Comparison of ENCODE assay signal across 9 cellular contexts in genomic region chr13:51832471-51833152, GRCh38. TPM values are rescaled to one million over a fixed set of nuclear protein-coding genes. Genes with fewer than 3 reads are reported as not detected.
DNase-seq lines count a peak whose midpoint lies in the region; ATAC-seq and TF ChIP-seq lines count a peak whose summit lies in the region.
"Had no signal": no experiment of that assay in that cellular context is flagged by ENCODE, and none has a peak within 500 bp of the region (broad histone marks: within the 10 kb centered on the region; RNA-seq: fewer than 3 reads in every experiment).

No MANE protein-coding gene starts in this region.

- H3K4me1 Mint-ChIP-seq in neural progenitor cell, result peaks cover 9% of the 10 kb centered on the region

- H3K79me2 ChIP-seq in neural progenitor cell (ENCODE audit: low read depth), result no peaks in the 10 kb centered on the region

- H3K36me3 ChIP-seq in neural progenitor cell, result no peaks in the 10 kb centered on the region

- DNase-seq in EL, result peak; percentile 28
- peak; percentile 64 for DNase-seq in Jurkat, Clone E6-1 (ENCODE audit: low read depth, low spot score)
- peak; percentile 29 for DNase-seq in UCSD-AML1 (lab: John Stamatoyannopoulos, UW; ENCODE audit: unreplicated experiment)
- DNase-seq in epithelial cell of esophagus (ENCODE audit: low read depth), result peak; percentile 41
- peak; percentile 48 for DNase-seq in neural progenitor cell (ENCODE audit: low spot score)
- DNase-seq in lower leg skin (ENCODE audit: low spot score in 2 of 2), result no peak
- no peak for DNase-seq in NCI-H2227 treated with DMSO at 0.1 percent for 48 hours (lab: John Stamatoyannopoulos, UW)

- H3K9ac ChIP-seq in neural progenitor cell, result no peak overlapping the region

- H3K4me1 ChIP-seq in neural progenitor cell, result peaks cover 3% of the 10 kb centered on the region

- no peak overlapping the region for H3K4me2 ChIP-seq in neural progenitor cell

- H3K27ac ChIP-seq in neural progenitor cell, result no peak overlapping the region

- peak overlapping the region; percentile 28 for H2AFZ ChIP-seq in neural progenitor cell (replicated peaks)

- no peaks in the 10 kb centered on the region for H3K9me3 Mint-ChIP-seq in neural progenitor cell

- no peak overlapping the region for H3K4me3 Mint-ChIP-seq in neural progenitor cell

- no peaks in the 10 kb centered on the region for H3K36me3 Mint-ChIP-seq in neural progenitor cell

- 72% methylated on average over 6 of the region's 6 CpGs for WGBS in lower leg skin, 2 donors

- ATAC-seq in GM21367 (IDR thresholded peaks at IDR 0.05; ENCODE audit: unreplicated experiment), result peak; percentile 68

- H3F3A ChIP-seq in neural progenitor cell (ENCODE audit: low read depth), result no peaks in the 10 kb centered on the region

- no peaks in the 10 kb centered on the region for H4K20me1 ChIP-seq in neural progenitor cell (ENCODE audit: low read depth)

- no peak for TF ChIP-seq POLR2A in lower leg skin (IDR thresholded peaks at IDR 0.05)

- H3K4me3 ChIP-seq in Jurkat, Clone E6-1 (ENCODE audit: low read length), result no peak overlapping the region
- H3K4me3 ChIP-seq in epithelial cell of esophagus (ENCODE audit: low read length) (no peak overlapping the region), neural progenitor cell (no peak overlapping the region), lower leg skin (ENCODE audit: low read depth, poor library complexity, severe bottlenecking) (no peak overlapping the region)

- intact Hi-C loops in lower leg skin (cut with DNase I; ENCODE audit: low total_unique reads), result no loop called here

- H3K27ac Mint-ChIP-seq in neural progenitor cell, result no peak overlapping the region

- H3K27me3 ChIP-seq in neural progenitor cell, result no peaks in the 10 kb centered on the region

- H3K27me3 Mint-ChIP-seq in neural progenitor cell (ENCODE audit: insufficient read depth, low read depth), result peaks cover 5% of the 10 kb centered on the region

- H3K9me3 ChIP-seq in neural progenitor cell (ENCODE audit: low read depth), result no peaks in the 10 kb centered on the region

- TF ChIP-seq CTCF in epithelial cell of esophagus (IDR thresholded peaks at IDR 0.05; ENCODE audit: insufficient read depth, low read depth, low read length, missing control alignments) (peak; percentile 49), neural progenitor cell (IDR thresholded peaks at IDR 0.05) (peak; percentile 47), lower leg skin (IDR thresholded peaks at IDR 0.05) (no peak)

RNA-seq across cellular contexts. Expression of gene TMEM272, which starts 12.4 kb away (rescaled TPM):
- polyA plus RNA-seq in Jurkat, Clone E6-1 (2012; ENCODE audit: insufficient read depth, insufficient read length), result not detected
- total RNA-seq in neural progenitor cell (ENCODE audit: low replicate concordance) (0.15 TPM in 1 of 2 replicates, not detected in the other), lower leg skin (under 1 TPM in 1 of 4 donors, not detected in 3; 0.32 TPM)
- total RNA-seq: skeletal muscle tissue had no signal

RNA-seq across cellular contexts. Expression of gene DHRS12, which starts 28.6 kb away (rescaled TPM):
- polyA plus RNA-seq in Jurkat, Clone E6-1 (2012; ENCODE audit: insufficient read depth, insufficient read length), result 12.1 TPM
- total RNA-seq in neural progenitor cell (ENCODE audit: low replicate concordance) (5.2 and 7.6 TPM in 2 replicates), lower leg skin (10 to 100 TPM in 2 of 4 donors, 1 to 10 TPM in 2; 7.6 to 11.8 (median 10.3) TPM)

RNA-seq across cellular contexts. Expression of gene CCDC70, which starts 29.2 kb away (rescaled TPM):
- polyA plus RNA-seq in Jurkat, Clone E6-1 (2012; ENCODE audit: insufficient read depth, insufficient read length), result not detected
- total RNA-seq in neural progenitor cell (ENCODE audit: low replicate concordance) (not detected in 2 replicates), lower leg skin (not detected)
- total RNA-seq: skeletal muscle tissue had no signal

Comparison
In these comparisons a context has a peak if more than half of its experiments do, and no peak if none do; other contexts are left out.
1. DNase-seq: peak in EL (single experiment), Jurkat, Clone E6-1 (single experiment), UCSD-AML1 (single experiment), epithelial cell of esophagus (single experiment) and neural progenitor cell (single experiment); none in lower leg skin (0 of 2) and NCI-H2227 treated with DMSO at 0.1 percent for 48 hours (single experiment).
2. CTCF ChIP-seq: peak in epithelial cell of esophagus (single experiment) and neural progenitor cell (single experiment); none in lower leg skin (0 of 3).